In genomic region chr16:89431158-89431584, GRCh38 we compare ENCODE assay signal across 12 cellular contexts. TPM values are rescaled to one million over a fixed set of nuclear protein-coding genes. Genes with fewer than 3 reads are reported as not detected.
A peak's percentile ranks its signal among the peaks of the same experiment; 100 is the strongest.
DNase-seq lines count a peak whose midpoint lies in the region; ATAC-seq and TF ChIP-seq lines count a peak whose summit lies in the region.
"Had no signal": no experiment of that assay in that cellular context is flagged by ENCODE, and none has a peak within 500 bp of the region (broad histone marks: within the 10 kb centered on the region; RNA-seq: fewer than 3 reads in every experiment).

No MANE protein-coding gene starts in this region.

- H3K27ac Mint-ChIP-seq in activated T-helper 1 cell treated with anti-CD3 and anti-CD28 coated beads, Interleukin-12 subunit alpha, Interleukin-12 subunit beta, Interleukin-2, Interleukin-4 antibody, amounts not matched to agents 30 ng/mL and 10 ng/mL and 1 ng/mL, durations not matched to agents 14 hours and 24 hours and 36 hours, result no peak overlapping the region
- no peak overlapping the region for H3K27ac Mint-ChIP-seq in CD14-positive monocyte

- H3K27ac ChIP-seq in esophagus (ENCODE audit: low read depth in 2 of 2, low read length in 1 of 2), result peak overlapping the region; percentile 20 to 90

- H3K9me3 Mint-ChIP-seq in activated T-helper 1 cell treated with anti-CD3 and anti-CD28 coated beads, Interleukin-12 subunit alpha, Interleukin-12 subunit beta, Interleukin-2, Interleukin-4 antibody, amounts not matched to agents 30 ng/mL and 10 ng/mL and 1 ng/mL, durations not matched to agents 14 hours and 24 hours and 36 hours, result no peaks in the 10 kb centered on the region
- H3K9me3 Mint-ChIP-seq in CD14-positive monocyte, result peaks cover 0 to 4% (median 0%) of the 10 kb centered on the region in 7 donors
- H3K9me3 Mint-ChIP-seq: T-cell had no signal

- 28 to 29% methylated on average over 12 of the region's 12 CpGs for WGBS in esophagus, 2 donors

- DNase-seq in BJ (ENCODE audit: low read depth) (peak; percentile 59), HT-29 (ENCODE audit: low spot score) (peak; percentile 14), myocyte (ENCODE audit: low read depth) (peak; percentile 45), OCI-M1 (lab: John Stamatoyannopoulos, UW) (no peak), CD14-positive monocyte (ENCODE audit: low spot score) (no peak)
- DNase-seq in activated T-helper 1 cell treated with anti-CD3 and anti-CD28 coated beads, Interleukin-12 subunit alpha, Interleukin-12 subunit beta, Interleukin-2, Interleukin-4 antibody, amounts not matched to agents 30 ng/mL and 10 ng/mL and 1 ng/mL, durations not matched to agents 14 hours and 24 hours and 36 hours (ENCODE audit: low spot score), result no peak
- DNase-seq: activated T-cell treated with anti-CD3 and anti-CD28 coated beads, Interleukin-2, amount 50 U/mL, for 1 hour; effector CD8-positive, alpha-beta T cell; NCI-H1694; T-cell had no signal

- POLR2A ChIA-PET in BJ (lab: Charles Lee), result no interaction called here

- H3K4me3 Mint-ChIP-seq in activated T-helper 1 cell treated with anti-CD3 and anti-CD28 coated beads, Interleukin-12 subunit alpha, Interleukin-12 subunit beta, Interleukin-2, Interleukin-4 antibody, amounts not matched to agents 30 ng/mL and 10 ng/mL and 1 ng/mL, durations not matched to agents 14 hours and 24 hours and 36 hours, result no peak overlapping the region
- H3K4me3 Mint-ChIP-seq in CD14-positive monocyte, result no peak overlapping the region

- peaks cover 13 to 18% of the 10 kb centered on the region in 2 donors for H3K4me1 ChIP-seq in esophagus (ENCODE audit: control insufficient read depth in 2 of 2, insufficient read depth in 2 of 2, low read length in 1 of 2)

- peaks cover 25% of the 10 kb centered on the region for H3K4me1 Mint-ChIP-seq in activated T-helper 1 cell treated with anti-CD3 and anti-CD28 coated beads, Interleukin-12 subunit alpha, Interleukin-12 subunit beta, Interleukin-2, Interleukin-4 antibody, amounts not matched to agents 30 ng/mL and 10 ng/mL and 1 ng/mL, durations not matched to agents 14 hours and 24 hours and 36 hours (ENCODE audit: low read depth)
- H3K4me1 Mint-ChIP-seq in CD14-positive monocyte, result peaks cover 34% of the 10 kb centered on the region

- H3K27me3 ChIP-seq in BJ (ENCODE audit: control insufficient read depth, insufficient read depth, low read length), result no peaks in the 10 kb centered on the region
- H3K27me3 ChIP-seq in esophagus (ENCODE audit: control insufficient read depth in 1 of 2, insufficient read depth in 2 of 2, low read length in 2 of 2), result no peaks in the 10 kb centered on the region

- intact Hi-C loops in activated T-helper 1 cell treated with anti-CD3 and anti-CD28 coated beads, Interleukin-12 subunit alpha, Interleukin-12 subunit beta, Interleukin-2, Interleukin-4 antibody, amounts not matched to agents 30 ng/mL and 10 ng/mL and 1 ng/mL, durations not matched to agents 14 hours and 24 hours and 36 hours (cut with micrococcal nuclease), result no loop called here
- intact Hi-C loops in CD14-positive monocyte (cut with micrococcal nuclease), result no loop called here

- TF ChIP-seq CTCF in BJ (IDR thresholded peaks at IDR 0.05; ENCODE audit: insufficient read depth, low read depth, low read length) (no peak), CD14-positive monocyte (IDR thresholded peaks at IDR 0.05) (no peak)

- no peak overlapping the region for H3K4me3 ChIP-seq in BJ (ENCODE audit: low read depth, low read length)
- no peak overlapping the region for H3K4me3 ChIP-seq in esophagus (ENCODE audit: low read depth in 1 of 2, low read length in 2 of 2)

- H3K36me3 Mint-ChIP-seq in activated T-helper 1 cell treated with anti-CD3 and anti-CD28 coated beads, Interleukin-12 subunit alpha, Interleukin-12 subunit beta, Interleukin-2, Interleukin-4 antibody, amounts not matched to agents 30 ng/mL and 10 ng/mL and 1 ng/mL, durations not matched to agents 14 hours and 24 hours and 36 hours (ENCODE audit: low read depth), result peaks cover 16% of the 10 kb centered on the region
- H3K36me3 Mint-ChIP-seq in CD14-positive monocyte, result peaks cover 6 to 10% of the 10 kb centered on the region in 2 donors

- no peaks in the 10 kb centered on the region for H3K27me3 Mint-ChIP-seq in activated T-helper 1 cell treated with anti-CD3 and anti-CD28 coated beads, Interleukin-12 subunit alpha, Interleukin-12 subunit beta, Interleukin-2, Interleukin-4 antibody, amounts not matched to agents 30 ng/mL and 10 ng/mL and 1 ng/mL, durations not matched to agents 14 hours and 24 hours and 36 hours (ENCODE audit: insufficient read depth)
- H3K27me3 Mint-ChIP-seq in CD14-positive monocyte (ENCODE audit: low read depth in 3 of 3), result peaks cover 0 to 3% (median 0%) of the 10 kb centered on the region in 3 donors
- H3K27me3 Mint-ChIP-seq: T-cell had no signal

- H3K9me3 ChIP-seq in esophagus (ENCODE audit: control insufficient read depth in 2 of 2, insufficient read depth in 1 of 2, low read depth in 1 of 2, low read length in 1 of 2), result no peaks in the 10 kb centered on the region

- CTCF ChIA-PET in BJ (lab: Yijun Ruan, JAX), result no interaction called here

- H3K36me3 ChIP-seq in BJ (ENCODE audit: control insufficient read depth, insufficient read depth, low read length), result peaks cover 3% of the 10 kb centered on the region
- H3K36me3 ChIP-seq in esophagus (ENCODE audit: control insufficient read depth in 2 of 2, insufficient read depth in 2 of 2, low read length in 1 of 2), result peaks cover 0 to 2% of the 10 kb centered on the region in 2 donors

- ATAC-seq in HG03565 (IDR thresholded peaks at IDR 0.05; ENCODE audit: unreplicated experiment), result no peak

RNA-seq across cellular contexts. Expression of gene ANKRD11, which starts 59.2 kb away (rescaled TPM):
- polyA plus RNA-seq in BJ (2011; rRNA removed), result 44.1 and 61.8 TPM in 2 replicates
- polyA minus RNA-seq in BJ (2011; rRNA and poly(A)+ RNA removed), result 39.1 and 66.5 TPM in 2 replicates
- 92.5 and 122 TPM in 2 replicates for total RNA-seq in HT-29 (2014; rRNA removed; shearing (Covaris generic))
- polyA plus RNA-seq in esophagus, result 10 to 100 TPM; 37.1 to 73.5 TPM
- 34.2 and 37.1 TPM in 2 replicates for total RNA-seq in myocyte
- 85.5 TPM for polyA plus RNA-seq in myocyte (2012)
- total RNA-seq in activated T-helper 1 cell treated with anti-CD3 and anti-CD28 coated beads, Interleukin-12 subunit alpha, Interleukin-12 subunit beta, Interleukin-2, Interleukin-4 antibody, amounts not matched to agents 30 ng/mL and 10 ng/mL and 1 ng/mL, durations not matched to agents 14 hours and 24 hours and 36 hours, result 176 and 179 TPM in 2 replicates
- polyA plus RNA-seq in CD14-positive monocyte, result 1 to 10 TPM; 3.2 to 5.4 TPM

Comparison
In these comparisons a context has a peak if more than half of its experiments do, and no peak if none do; other contexts are left out.
1. DNase-seq: peak in BJ (single experiment), HT-29 (single experiment) and myocyte (single experiment); none in OCI-M1 (single experiment), activated T-helper 1 cell treated with anti-CD3 and anti-CD28 coated beads, Interleukin-12 subunit alpha, Interleukin-12 subunit beta, Interleukin-2, Interleukin-4 antibody, amounts not matched to agents 30 ng/mL and 10 ng/mL and 1 ng/mL, durations not matched to agents 14 hours and 24 hours and 36 hours (single experiment) and CD14-positive monocyte (single experiment).